Comparison of ENCODE assay signal across 12 cellular contexts in genomic region chr6:24777227-24777626, GRCh38. TPM values are rescaled to one million over a fixed set of nuclear protein-coding genes. Genes with fewer than 3 reads are reported as not detected.
DNase-seq lines count a peak whose midpoint lies in the region; ATAC-seq and TF ChIP-seq lines count a peak whose summit lies in the region.
"Had no signal": no experiment of that assay in that cellular context is flagged by ENCODE, and none has a peak within 500 bp of the region (broad histone marks: within the 10 kb centered on the region; RNA-seq: fewer than 3 reads in every experiment).

No MANE protein-coding gene starts in this region.

- H3K27ac ChIP-seq in HUES6 (ENCODE audit: low read depth, low read length): no peak overlapping the region
- no peak overlapping the region for H3K27ac ChIP-seq in gastrocnemius medialis
- H3K27ac ChIP-seq: heart right ventricle, sigmoid colon had no signal

- no peak overlapping the region for H3K9ac ChIP-seq in HUES6 (ENCODE audit: low read length)

- TF ChIP-seq CTCF in neural crest cell (conservative IDR thresholded peaks at IDR 0.05): no peak
- no peak for TF ChIP-seq CTCF in gastrocnemius medialis (IDR thresholded peaks at IDR 0.05 in 4 of 5, conservative IDR thresholded peaks at IDR 0.05 in 1 of 5)

- no peaks in the 10 kb centered on the region for H3K9me3 Mint-ChIP-seq in activated naive CD8-positive, alpha-beta T cell treated with anti-CD3 and anti-CD28 coated beads for 36 hours
- no peaks in the 10 kb centered on the region for H3K9me3 Mint-ChIP-seq in neural crest cell

- H3K9me3 ChIP-seq in HUES6 (ENCODE audit: control insufficient read depth, insufficient read depth, low read depth, low read length) (no peaks in the 10 kb centered on the region), gastrocnemius medialis (no peaks in the 10 kb centered on the region)
- H3K9me3 ChIP-seq: heart right ventricle, sigmoid colon had no signal

- DNase-seq in EH (ENCODE audit: low read depth) (peak; percentile 29), neural crest cell (ENCODE audit: low read depth, low spot score) (no peak), cerebellar nuclear complex (lab: John Stamatoyannopoulos, UW) (no peak), gastrocnemius medialis (no peak)
- no peak for DNase-seq in activated naive CD8-positive, alpha-beta T cell treated with anti-CD3 and anti-CD28 coated beads for 36 hours
- DNase-seq in stimulated activated CD4-positive, alpha-beta T cell treated with anti-CD3 and anti-CD28 coated beads, Interleukin-2, amount 100 ng/mL, for 24 hours: no peak
- DNase-seq: activated T-cell treated with anti-CD3 and anti-CD28 coated beads for 4 hours, heart right ventricle, NCI-H524 treated with DMSO at 0.1 percent for 48 hours, sigmoid colon had no signal

- H3K4me1 Mint-ChIP-seq in activated naive CD8-positive, alpha-beta T cell treated with anti-CD3 and anti-CD28 coated beads for 36 hours: peaks cover 27% of the 10 kb centered on the region
- H3K4me1 Mint-ChIP-seq in neural crest cell: peaks cover 46% of the 10 kb centered on the region

- TF ChIP-seq POLR2A in gastrocnemius medialis (IDR thresholded peaks at IDR 0.05): no peak

- intact Hi-C loops in gastrocnemius medialis (cut with DNase I; ENCODE audit: low total_unique reads): loop anchor here (5.0 kb wide), 1 partner anchor 140 kb away; no protein-coding TSS in a partner anchor

- no peaks in the 10 kb centered on the region for H3K27me3 Mint-ChIP-seq in activated naive CD8-positive, alpha-beta T cell treated with anti-CD3 and anti-CD28 coated beads for 36 hours
- no peaks in the 10 kb centered on the region for H3K27me3 Mint-ChIP-seq in neural crest cell (ENCODE audit: low read depth)

- peaks cover 44% of the 10 kb centered on the region for H3K36me3 ChIP-seq in HUES6 (ENCODE audit: control insufficient read depth, insufficient read depth, low read length)
- peaks cover 0 to 9% of the 10 kb centered on the region in 2 donors for H3K36me3 ChIP-seq in gastrocnemius medialis

- H3K27me3 ChIP-seq in HUES6 (ENCODE audit: control insufficient read depth, insufficient read depth, low read length): no peaks in the 10 kb centered on the region
- no peaks in the 10 kb centered on the region for H3K27me3 ChIP-seq in gastrocnemius medialis
- H3K27me3 ChIP-seq: heart right ventricle, sigmoid colon had no signal

- H3K4me3 ChIP-seq in HUES6 (ENCODE audit: low read depth, low read length) (peak overlapping the region; percentile 97; the same call in 1 of the 2 replicates), gastrocnemius medialis (no peak overlapping the region)
- H3K4me3 ChIP-seq: sigmoid colon had no signal

- in situ Hi-C loops in gastrocnemius medialis (cut with MboI; ENCODE audit: low sequenced_read_pairs in 4 of 4): loop anchor here in 1 of 4 donors (10.0 kb wide), 1 partner anchor 62 kb away; the partner anchor contains the start of gene C6orf62

- H3K4me1 ChIP-seq in HUES6 (ENCODE audit: control insufficient read depth, insufficient read depth, low read length): peaks cover 6% of the 10 kb centered on the region; the same call in 1 of the 2 replicates
- peaks cover 11 to 15% of the 10 kb centered on the region in 2 donors for H3K4me1 ChIP-seq in gastrocnemius medialis

- H3K27ac Mint-ChIP-seq in activated naive CD8-positive, alpha-beta T cell treated with anti-CD3 and anti-CD28 coated beads for 36 hours: no peak overlapping the region
- no peak overlapping the region for H3K27ac Mint-ChIP-seq in neural crest cell (ENCODE audit: unreplicated experiment)

- peaks cover 47% of the 10 kb centered on the region for H3K36me3 Mint-ChIP-seq in activated naive CD8-positive, alpha-beta T cell treated with anti-CD3 and anti-CD28 coated beads for 36 hours
- H3K36me3 Mint-ChIP-seq in neural crest cell (ENCODE audit: low read depth): peaks cover 10% of the 10 kb centered on the region

- peak overlapping the region; percentile 42 for H3K4me3 Mint-ChIP-seq in activated naive CD8-positive, alpha-beta T cell treated with anti-CD3 and anti-CD28 coated beads for 36 hours
- H3K4me3 Mint-ChIP-seq in neural crest cell: peak overlapping the region; percentile 100

- no peak for ATAC-seq in gastrocnemius medialis
- ATAC-seq: heart right ventricle had no signal

RNA-seq across cellular contexts. Expression of gene GMNN, which starts 2.5 kb away (rescaled TPM):
- 10 to 100 TPM; 74.1 to 75.8 TPM for total RNA-seq in activated naive CD8-positive, alpha-beta T cell treated with anti-CD3 and anti-CD28 coated beads for 36 hours
- total RNA-seq in neural crest cell (112 and 118 TPM in 2 replicates), gastrocnemius medialis (1 to 10 TPM; 2.6 to 4.4 (median 3.3) TPM)

RNA-seq across cellular contexts. Expression of gene ARMH2, which starts 21.5 kb away (rescaled TPM):
- not detected for total RNA-seq in activated naive CD8-positive, alpha-beta T cell treated with anti-CD3 and anti-CD28 coated beads for 36 hours
- not detected in 2 replicates for total RNA-seq in neural crest cell
- total RNA-seq in gastrocnemius medialis: not detected
- total RNA-seq: heart right ventricle, lung microvascular endothelial cell, sigmoid colon had no signal

RNA-seq across cellular contexts. Expression of gene C6orf62, which starts 58.3 kb away (rescaled TPM):
- 100 to 1,000 TPM; 110 to 111 TPM for total RNA-seq in activated naive CD8-positive, alpha-beta T cell treated with anti-CD3 and anti-CD28 coated beads for 36 hours
- total RNA-seq in neural crest cell (85.0 and 85.3 TPM in 2 replicates), gastrocnemius medialis (10 to 100 TPM; 24.1 to 50.7 (median 36.0) TPM)

Comparison
In these comparisons a context has a peak if more than half of its experiments do, and no peak if none do; other contexts are left out.
1. RNA of gene GMNN, which starts 2.5 kb away (total RNA-seq): 112 to 118 TPM in neural crest cell and 74.1 to 75.8 TPM in activated naive CD8-positive, alpha-beta T cell treated with anti-CD3 and anti-CD28 coated beads for 36 hours; 2.6 to 4.4 TPM in gastrocnemius medialis; every median in the first group is over 10 times any median in the second.